Comparison of ENCODE assay signal across 12 cellular contexts in the genomic region with DNA sequence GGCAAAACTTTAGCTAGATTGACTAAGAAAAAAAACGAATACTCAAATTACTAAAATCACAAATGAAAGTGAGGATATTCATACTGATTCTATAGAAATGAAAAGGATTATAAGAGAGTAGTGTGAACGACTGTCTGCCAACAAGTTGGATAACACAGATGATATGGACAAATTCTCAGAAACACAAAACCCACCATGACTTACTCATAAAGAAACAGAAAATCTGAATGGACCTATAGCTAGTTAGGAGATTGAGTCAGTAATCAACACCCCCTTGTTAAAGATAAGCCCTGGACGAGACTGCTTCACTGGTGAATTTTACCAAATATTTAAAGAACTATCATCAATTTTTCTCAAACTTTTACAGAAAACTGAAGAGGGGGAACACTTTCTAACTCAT.
DNase-seq lines count a peak whose midpoint lies in the region; ATAC-seq, FAIRE-seq and TF ChIP-seq lines count a peak whose summit lies in the region.
"Had no signal": no experiment of that assay in that cellular context is flagged by ENCODE, and none has a peak within 500 bp of the region (broad histone marks: within the 10 kb centered on the region; RNA-seq: fewer than 3 reads in every experiment).

No MANE protein-coding gene starts in this region.

- no peak for TF ChIP-seq CTCF in upper lobe of left lung (IDR thresholded peaks at IDR 0.05)
- no peak for TF ChIP-seq CTCF in upper lobe of right lung (IDR thresholded peaks at IDR 0.05)

- H3K9me3 ChIP-seq in upper lobe of left lung, result no peaks in the 10 kb centered on the region
- H3K9me3 ChIP-seq in upper lobe of right lung, result no peaks in the 10 kb centered on the region
- H3K9me3 ChIP-seq: BE2C, neutrophil had no signal

- no peaks in the 10 kb centered on the region for H3K36me3 ChIP-seq in upper lobe of left lung
- no peaks in the 10 kb centered on the region for H3K36me3 ChIP-seq in upper lobe of right lung
- H3K36me3 ChIP-seq: BE2C, neutrophil had no signal

- TF ChIP-seq EP300 in upper lobe of left lung (IDR thresholded peaks at IDR 0.05), result no peak

- no peak overlapping the region for H3K4me3 ChIP-seq in upper lobe of left lung
- no peak overlapping the region for H3K4me3 ChIP-seq in upper lobe of right lung

- no peaks in the 10 kb centered on the region for H3K4me1 ChIP-seq in upper lobe of left lung
- no peaks in the 10 kb centered on the region for H3K4me1 ChIP-seq in upper lobe of right lung
- H3K4me1 ChIP-seq: BE2C had no signal

- FAIRE-seq in RCC 7860 (lab: Jason Lieb, UNC), result no peak
- FAIRE-seq: colon had no signal

- DNase-seq in GM19238 (ENCODE audit: insufficient read length, low spot score) (no peak), RCC 7860 (ENCODE audit: low spot score) (no peak), upper lobe of left lung (no peak), upper lobe of right lung (no peak)
- DNase-seq: activated gamma-delta T cell, BE2C had no signal

- 69 to 80% methylated on average over 3 of the region's 3 CpGs for WGBS in upper lobe of left lung, 2 donors

- TF ChIP-seq POLR2A in GM18505 (IDR thresholded peaks at IDR 0.05; ENCODE audit: borderline replicate concordance, extremely low read depth, insufficient read depth, insufficient read length) (no peak), upper lobe of left lung (IDR thresholded peaks at IDR 0.05) (no peak)

- intact Hi-C loops in upper lobe of right lung (cut with DNase I), result no loop called here

- H3K27me3 ChIP-seq in upper lobe of left lung, result no peaks in the 10 kb centered on the region
- no peaks in the 10 kb centered on the region for H3K27me3 ChIP-seq in upper lobe of right lung
- H3K27me3 ChIP-seq: BE2C, neutrophil had no signal

- ATAC-seq in GM18505 (IDR thresholded peaks at IDR 0.05; ENCODE audit: unreplicated experiment), result peak; percentile 78
- peak; percentile 35 for ATAC-seq in GM19372 (IDR thresholded peaks at IDR 0.05; ENCODE audit: low read depth, unreplicated experiment)
- ATAC-seq in HG02763 (IDR thresholded peaks at IDR 0.05; ENCODE audit: unreplicated experiment), result peak; percentile 41
- peak; percentile 50 for ATAC-seq in HG03469 (IDR thresholded peaks at IDR 0.05; ENCODE audit: unreplicated experiment)
- ATAC-seq in upper lobe of left lung (ENCODE audit: low FRiP score in 2 of 2), result no peak
- ATAC-seq in upper lobe of right lung, result no peak

- H3K27ac ChIP-seq in upper lobe of left lung, result no peak overlapping the region
- H3K27ac ChIP-seq in upper lobe of right lung, result no peak overlapping the region
- H3K27ac ChIP-seq: neutrophil had no signal

Comparison
In these comparisons a context has a peak if more than half of its experiments do, and no peak if none do; other contexts are left out.
1. ATAC-seq: peak in GM18505 (single experiment), GM19372 (single experiment), HG02763 (single experiment) and HG03469 (single experiment); none in upper lobe of left lung (0 of 2) and upper lobe of right lung (single experiment).